In genomic region chr9:2286306-2286705, GRCh38 we compare ENCODE assay signal across 20 cellular contexts.
DNase-seq lines count a peak whose midpoint lies in the region; ATAC-seq, FAIRE-seq and TF ChIP-seq lines count a peak whose summit lies in the region.
"Had no signal": no experiment of that assay in that cellular context is flagged by ENCODE, and none has a peak within 500 bp of the region (broad histone marks: within the 10 kb centered on the region; RNA-seq: fewer than 3 reads in every experiment).

No MANE protein-coding gene starts in this region.

- H3K27me3 ChIP-seq in BLaER1 (no peaks in the 10 kb centered on the region), H9 (ENCODE audit: insufficient read depth, low read length) (no peaks in the 10 kb centered on the region), H1 (replicated peaks in 1 of 4; ENCODE audit: control insufficient read depth in 3 of 4, extremely low read depth in 1 of 4, insufficient read depth in 3 of 4, low read length in 3 of 4) (no peaks in the 10 kb centered on the region), BE2C (no peaks in the 10 kb centered on the region), osteoblast (ENCODE audit: insufficient read depth, low read length) (no peaks in the 10 kb centered on the region)

- FAIRE-seq in H1 (lab: Jason Lieb, UNC), result no peak
- FAIRE-seq: D721Med, GM18507, K562 had no signal

- H2BK120ac ChIP-seq in H9 (ENCODE audit: low read depth, low read length, poor library complexity, severe bottlenecking) (no peak overlapping the region), H1 (replicated peaks; ENCODE audit: low read depth, low read length) (peak overlapping the region; percentile 63)

- DNase-seq in H9, result no peak
- no peak for DNase-seq in H1 (ENCODE audit: low read depth in 1 of 2, low spot score in 2 of 2)
- DNase-seq in mucosa of descending colon, result no peak
- no peak for DNase-seq in BE2C
- DNase-seq in osteoblast (ENCODE audit: insufficient read length, low spot score, missing footprints), result no peak
- DNase-seq in SIG-M5 (lab: John Stamatoyannopoulos, UW), result no peak
- DNase-seq: 8988T; AML-193; CD8-positive, alpha-beta T cell; COR-L47; DMS153; GF-D8; GM23248 had no signal

- H3K14ac ChIP-seq in H9 (ENCODE audit: insufficient read depth, low read length) (no peak overlapping the region), H1 (ENCODE audit: insufficient read length) (peak overlapping the region; percentile 38)

- H2BK5ac ChIP-seq in H9 (ENCODE audit: insufficient read length, low read length), result no peak overlapping the region
- H2BK5ac ChIP-seq in H1 (ENCODE audit: low read depth, low read length), result peak overlapping the region; percentile 71; the same call in 1 of the 2 replicates

- peak; percentile 82 for ATAC-seq in mucosa of descending colon
- ATAC-seq: CD8-positive, alpha-beta T cell; K562 had no signal

- no peak for TF ChIP-seq CTCF in H9 (conservative IDR thresholded peaks at IDR 0.05)
- TF ChIP-seq CTCF in H1 (IDR thresholded peaks at IDR 0.05; ENCODE audit: control extremely low read depth in 1 of 3, insufficient read depth in 1 of 3, low read depth in 1 of 3, low read length in 3 of 3), result no peak
- no peak for TF ChIP-seq CTCF in mucosa of descending colon (IDR thresholded peaks at IDR 0.05)
- no peak for TF ChIP-seq CTCF in BE2C (IDR thresholded peaks at IDR 0.05; ENCODE audit: low read depth, low read length)
- TF ChIP-seq CTCF in osteoblast (IDR thresholded peaks at IDR 0.05; ENCODE audit: extremely low read depth, low read depth, low read length), result no peak

- no peak overlapping the region for H3K4ac ChIP-seq in H9 (ENCODE audit: low read depth, low read length)
- peak overlapping the region; percentile 46 for H3K4ac ChIP-seq in H1 (replicated peaks; ENCODE audit: insufficient read length, low read depth, low read length)

- CTCF ChIA-PET in H1 (lab: Charles Lee; ENCODE audit: partially characterized antibody), result interaction anchor here (0.6 to 2.1 kb wide), 4 partner anchors 9 to 259 kb away, joined by 3 to 7 read pairs (median 3); no protein-coding TSS in a partner anchor

- H3K79me2 ChIP-seq in H9 (ENCODE audit: insufficient read depth, low read length) (no peaks in the 10 kb centered on the region), H1 (ENCODE audit: control insufficient read depth in 1 of 2, insufficient read depth in 2 of 2, low read length in 2 of 2) (no peaks in the 10 kb centered on the region), osteoblast (ENCODE audit: insufficient read depth, low read length) (no peaks in the 10 kb centered on the region)

- H3K23me2 ChIP-seq in H9 (ENCODE audit: insufficient read length, low read depth, low read length, poor library complexity, severe bottlenecking) (no peaks in the 10 kb centered on the region), H1 (ENCODE audit: low read depth, low read length) (no peaks in the 10 kb centered on the region)

- H3K56ac ChIP-seq in H9 (ENCODE audit: insufficient read length, low read depth, low read length) (no peak overlapping the region), H1 (replicated peaks; ENCODE audit: insufficient read length, low read depth, low read length) (no peak overlapping the region)

- peak overlapping the region in 2 of 3 experiments; percentile 79 to 96; a peak in 4 of 7 replicates for H3K27ac Mint-ChIP-seq in H9
- H3K27ac Mint-ChIP-seq: CD8-positive, alpha-beta T cell had no signal

- H3K18ac ChIP-seq in H9 (ENCODE audit: insufficient read length, low read depth, low read length), result no peak overlapping the region
- no peak overlapping the region for H3K18ac ChIP-seq in H1 (ENCODE audit: extremely low read depth, low read length)

- H2AK5ac ChIP-seq in H9 (ENCODE audit: insufficient read length, low read length), result no peak overlapping the region
- peak overlapping the region; percentile 7; the same call in 1 of the 2 replicates for H2AK5ac ChIP-seq in H1 (ENCODE audit: low read depth, low read length)

- H3K9me3 ChIP-seq in BLaER1, result peaks cover 7% of the 10 kb centered on the region
- H3K9me3 ChIP-seq in H9 (ENCODE audit: control insufficient read depth, low read depth, low read length), result no peaks in the 10 kb centered on the region
- no peaks in the 10 kb centered on the region for H3K9me3 ChIP-seq in H1 (ENCODE audit: insufficient read depth in 2 of 2, low read depth in 1 of 2, low read length in 1 of 2)
- H3K9me3 ChIP-seq in mucosa of descending colon, result no peaks in the 10 kb centered on the region
- H3K9me3 ChIP-seq in BE2C, result no peaks in the 10 kb centered on the region
- no peaks in the 10 kb centered on the region for H3K9me3 ChIP-seq in osteoblast (ENCODE audit: low read depth, low read length)
- H3K9me3 ChIP-seq: HAP-1 had no signal

- H3K36me3 ChIP-seq in BLaER1 (no peaks in the 10 kb centered on the region), H1 (ENCODE audit: control insufficient read depth in 2 of 4, insufficient read depth in 4 of 4, low read length in 3 of 4) (no peaks in the 10 kb centered on the region; a peak in 1 of 8 replicates), mucosa of descending colon (ENCODE audit: low read depth) (no peaks in the 10 kb centered on the region), BE2C (no peaks in the 10 kb centered on the region), osteoblast (ENCODE audit: insufficient read depth, low read length) (no peaks in the 10 kb centered on the region)
- H3K36me3 ChIP-seq: HAP-1 had no signal

- H3K27ac ChIP-seq in BLaER1, result peak overlapping the region; percentile 98
- H3K27ac ChIP-seq in H9 (ENCODE audit: insufficient read length, low read depth, low read length), result no peak overlapping the region
- H3K27ac ChIP-seq in H1 (ENCODE audit: low read depth, low read length), result no peak overlapping the region
- no peak overlapping the region for H3K27ac ChIP-seq in osteoblast (ENCODE audit: low read depth, low read length)
- H3K27ac ChIP-seq: C4-2B, GM23248, HL-60 had no signal

- H3K4me2 ChIP-seq in BLaER1 (peak overlapping the region; percentile 80), H9 (ENCODE audit: insufficient read depth, insufficient read length, low read length) (no peak overlapping the region), H1 (ENCODE audit: insufficient read depth in 1 of 2, low read depth in 2 of 2, low read length in 2 of 2) (no peak overlapping the region), osteoblast (ENCODE audit: insufficient read depth, low read length) (no peak overlapping the region)

- H4K5ac ChIP-seq in H9 (ENCODE audit: insufficient read length, low read depth, low read length) (no peak overlapping the region), H1 (ENCODE audit: insufficient read length, low read depth, low read length) (peak overlapping the region; percentile 13)

- peaks cover 86% of the 10 kb centered on the region for H3K4me1 ChIP-seq in BLaER1
- H3K4me1 ChIP-seq in H9 (ENCODE audit: insufficient read depth, low read length), result peaks cover 14% of the 10 kb centered on the region
- peaks cover 6 to 25% (median 15%) of the 10 kb centered on the region in 4 experiments; a peak in 5 of 7 replicates for H3K4me1 ChIP-seq in H1 (replicated peaks in 1 of 4; ENCODE audit: control insufficient read depth in 3 of 4, insufficient read depth in 4 of 4, low read length in 3 of 4)
- no peaks in the 10 kb centered on the region for H3K4me1 ChIP-seq in mucosa of descending colon (ENCODE audit: low read depth)
- H3K4me1 ChIP-seq in BE2C, result no peaks in the 10 kb centered on the region; the same call in 1 of the 2 replicates
- H3K4me1 ChIP-seq in osteoblast (ENCODE audit: insufficient read depth, low read length), result no peaks in the 10 kb centered on the region

- WGBS in H9 (ENCODE audit: extremely low coverage, insufficient read length, low lambda C conversion rate), result no CpG with 5 or more reads among the region's 2 CpGs
- 86% methylated on average over 2 of the region's 2 CpGs; no CpG with 5 or more reads in 1 of the 2 experiments for WGBS in H1 (ENCODE audit: extremely low coverage in 1 of 2, insufficient coverage in 1 of 2, insufficient read length in 1 of 2, insufficient replicate concordance in 2 of 2, low coverage in 1 of 2, low lambda C conversion rate in 2 of 2, missing lambda C conversion rate in 1 of 2), 2 experiments

- no peak overlapping the region for H3K23ac ChIP-seq in H9 (ENCODE audit: insufficient read length, low read depth, low read length)
- no peak overlapping the region for H3K23ac ChIP-seq in H1 (ENCODE audit: insufficient read length)

- H3K9ac ChIP-seq in BLaER1, result no peak overlapping the region
- no peak overlapping the region for H3K9ac ChIP-seq in H9 (ENCODE audit: extremely low read depth, insufficient read length, low read length)
- H3K9ac ChIP-seq in H1 (replicated peaks in 1 of 4; ENCODE audit: extremely low read depth in 1 of 4, low read depth in 3 of 4, low read length in 3 of 4), result no peak overlapping the region
- H3K9ac ChIP-seq: GM23248 had no signal

- H3K79me1 ChIP-seq in H9 (ENCODE audit: insufficient read depth, low read depth, low read length, poor library complexity, severe bottlenecking), result no peaks in the 10 kb centered on the region
- H3K79me1 ChIP-seq in H1 (ENCODE audit: low read depth, low read length), result no peaks in the 10 kb centered on the region

- no peak overlapping the region for H3K4me3 ChIP-seq in BLaER1
- H3K4me3 ChIP-seq in H1 (ENCODE audit: extremely low read depth in 1 of 4, insufficient read depth in 2 of 4, low read depth in 3 of 4, low read length in 4 of 4), result no peak overlapping the region
- H3K4me3 ChIP-seq in mucosa of descending colon, result no peak overlapping the region
- H3K4me3 ChIP-seq in BE2C (ENCODE audit: low read depth, low read length), result no peak overlapping the region
- no peak overlapping the region for H3K4me3 ChIP-seq in osteoblast (ENCODE audit: insufficient read depth, low read length)
- H3K4me3 ChIP-seq: GM23248, HAP-1, K562 had no signal

- TF ChIP-seq RAD21 in H1 (IDR thresholded peaks at IDR 0.05 in 1 of 2, conservative IDR thresholded peaks at IDR 0.05 in 1 of 2; ENCODE audit: low read depth in 2 of 2, low read length in 2 of 2), result no peak

- H4K8ac ChIP-seq in H9 (replicated peaks; ENCODE audit: insufficient read length, low read depth, low read length), result no peak overlapping the region
- no peak overlapping the region for H4K8ac ChIP-seq in H1 (ENCODE audit: extremely low read depth, insufficient read depth, low read length)

- POLR2A ChIA-PET in H1 (lab: Charles Lee; ENCODE audit: partially characterized antibody), result interaction anchor here (1.2 to 1.5 kb wide), 2 partner anchors 10 to 44 kb away, joined by 3 read pairs; no protein-coding TSS in a partner anchor

- H3K27me3 Mint-ChIP-seq in H9 (ENCODE audit: low read depth), result no peaks in the 10 kb centered on the region

- H2BK12ac ChIP-seq in H9 (ENCODE audit: insufficient read length, low read depth, low read length) (no peak overlapping the region), H1 (ENCODE audit: low read depth, low read length) (peak overlapping the region; percentile 34)

- peaks cover 0 to 16% (median 4%) of the 10 kb centered on the region in 3 experiments; a peak in 2 of 7 replicates for H3K36me3 Mint-ChIP-seq in H9 (ENCODE audit: insufficient read depth in 1 of 3, low read depth in 3 of 3)
- H3K36me3 Mint-ChIP-seq: CD8-positive, alpha-beta T cell had no signal

- no peak overlapping the region for H3K4me3 Mint-ChIP-seq in H9
- H3K4me3 Mint-ChIP-seq: CD8-positive, alpha-beta T cell had no signal

- H3K9me3 Mint-ChIP-seq in H9, result no peaks in the 10 kb centered on the region
- H3K9me3 Mint-ChIP-seq: CD8-positive, alpha-beta T cell had no signal

- peaks cover 40 to 44% of the 10 kb centered on the region in 2 experiments for H3K4me1 Mint-ChIP-seq in H9

- H4K91ac ChIP-seq in H9 (ENCODE audit: insufficient read length, low read depth, low read length) (no peak overlapping the region), H1 (replicated peaks; ENCODE audit: insufficient read length, low read length) (peak overlapping the region; percentile 63)

- H3T11ph ChIP-seq in H9 (ENCODE audit: low read length), result no peak overlapping the region

- H2BK20ac ChIP-seq in H9 (ENCODE audit: low read depth, low read length, poor library complexity, severe bottlenecking), result no peak overlapping the region
- peak overlapping the region; percentile 27 for H2BK20ac ChIP-seq in H1 (ENCODE audit: low read length)

- no peak for TF ChIP-seq POLR2A in H1 (IDR thresholded peaks at IDR 0.05; ENCODE audit: control extremely low read depth in 1 of 2, low read depth in 2 of 2, low read length in 2 of 2)

- no peak overlapping the region for H2AFZ ChIP-seq in H9 (ENCODE audit: low read length)
- no peak overlapping the region for H2AFZ ChIP-seq in H1 (ENCODE audit: low read length)
- no peak overlapping the region for H2AFZ ChIP-seq in osteoblast (ENCODE audit: low read length)
- H2AFZ ChIP-seq: GM23248 had no signal

- H4K20me1 ChIP-seq in BLaER1 (no peaks in the 10 kb centered on the region), H9 (ENCODE audit: control insufficient read depth, insufficient read depth, insufficient read length) (no peaks in the 10 kb centered on the region), H1 (replicated peaks in 1 of 2; ENCODE audit: control insufficient read depth in 1 of 2, insufficient read depth in 2 of 2, low read length in 2 of 2) (no peaks in the 10 kb centered on the region), osteoblast (ENCODE audit: insufficient read depth, low read length) (no peaks in the 10 kb centered on the region)

- no peak for TF ChIP-seq EP300 in H1 (IDR thresholded peaks at IDR 0.05; ENCODE audit: borderline replicate concordance in 1 of 2, low read depth in 2 of 2, low read length in 2 of 2)

- H2BK15ac ChIP-seq in H9 (ENCODE audit: low read depth, low read length) (no peak overlapping the region), H1 (ENCODE audit: low read length) (no peak overlapping the region)

- intact Hi-C loops in mucosa of descending colon (cut with DNase I, micrococcal nuclease), result no loop called here
